20 cellular contexts compared by ENCODE assay signal in the genomic region with DNA sequence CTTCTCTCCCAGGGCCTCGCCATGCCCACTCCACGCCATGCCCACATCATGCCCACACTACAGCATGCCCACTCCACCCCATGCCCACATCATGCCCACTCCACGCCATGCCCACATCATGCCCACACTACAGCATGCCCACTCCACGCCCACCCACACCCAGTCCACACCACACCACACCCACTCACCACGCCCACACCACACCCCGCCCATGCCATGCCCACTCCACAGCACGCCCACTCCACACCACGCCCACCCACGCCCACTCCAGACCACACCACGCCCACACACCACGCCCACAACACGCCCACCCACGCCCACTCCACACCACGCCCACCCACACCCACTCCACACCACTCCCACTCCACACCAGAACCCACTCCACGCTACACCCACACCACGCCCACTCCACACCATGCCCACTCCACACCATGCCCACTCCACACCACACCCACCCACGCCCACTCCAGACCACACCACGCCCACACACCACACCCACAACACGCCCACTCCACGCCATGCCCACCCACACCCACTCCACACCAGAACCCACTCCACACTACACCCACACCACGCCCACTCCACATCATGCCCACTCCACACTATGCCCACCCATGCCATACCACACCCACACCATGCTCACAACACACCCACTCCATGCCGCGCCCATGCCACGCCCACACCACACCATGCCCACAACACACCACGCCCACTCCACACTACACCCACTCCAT.
DNase-seq lines count a peak whose midpoint lies in the region; ATAC-seq and TF ChIP-seq lines count a peak whose summit lies in the region.
"Had no signal": no experiment of that assay in that cellular context is flagged by ENCODE, and none has a peak within 500 bp of the region (broad histone marks: within the 10 kb centered on the region; RNA-seq: fewer than 3 reads in every experiment).

No MANE protein-coding gene starts in this region.

- H3K27me3 ChIP-seq in lung (ENCODE audit: control insufficient read depth, insufficient read depth), result no peaks in the 10 kb centered on the region
- H3K27me3 ChIP-seq: ovary had no signal

- no peak overlapping the region for H3K4me3 Mint-ChIP-seq in activated CD8-positive, alpha-beta T cell treated with anti-CD3 and anti-CD28 coated beads, Interleukin-2, amount 10 ng/mL, durations not matched to agents 7 days and 5 days
- H3K4me3 Mint-ChIP-seq in stimulated activated naive B cell treated with anti-CD40 and anti-IgM and Interleukin-4, amounts not matched to agents 10 μg/mL and 1 μg/mL and 100 μg/mL, for 72 hours, result peak overlapping the region in 1 of 2 donors; percentile 49
- H3K4me3 Mint-ChIP-seq: activated naive CD8-positive, alpha-beta T cell treated with anti-CD3 and anti-CD28 coated beads, Interleukin-2, amount 10 ng/mL, durations not matched to agents 7 days and 5 days; CD4-positive, CD25-positive, alpha-beta regulatory T cell had no signal

- peaks cover 0 to 2% of the 10 kb centered on the region in 2 donors for H3K9me3 ChIP-seq in lung (ENCODE audit: control insufficient read depth in 2 of 2, insufficient read depth in 1 of 2, low read length in 1 of 2)
- H3K9me3 ChIP-seq: mucosa of descending colon, ovary had no signal

- H3K4me3 ChIP-seq in lung, result no peak overlapping the region
- H3K4me3 ChIP-seq: hepatocyte, mucosa of descending colon, ovary, skin epidermis had no signal

- CTCF ChIA-PET in activated CD8-positive, alpha-beta T cell treated with anti-CD3 and anti-CD28 coated beads, Interleukin-2, amount 10 ng/mL, durations not matched to agents 7 days and 5 days (lab: Charles Lee), result no interaction called here

- no peaks in the 10 kb centered on the region for H3K36me3 Mint-ChIP-seq in activated CD8-positive, alpha-beta T cell treated with anti-CD3 and anti-CD28 coated beads, Interleukin-2, amount 10 ng/mL, durations not matched to agents 7 days and 5 days (ENCODE audit: low read depth)
- H3K36me3 Mint-ChIP-seq in stimulated activated naive B cell treated with anti-CD40 and anti-IgM and Interleukin-4, amounts not matched to agents 10 μg/mL and 1 μg/mL and 100 μg/mL, for 72 hours, result peaks cover 0 to 4% of the 10 kb centered on the region in 2 donors
- H3K36me3 Mint-ChIP-seq: activated naive CD8-positive, alpha-beta T cell treated with anti-CD3 and anti-CD28 coated beads, Interleukin-2, amount 10 ng/mL, durations not matched to agents 7 days and 5 days; CD4-positive, CD25-positive, alpha-beta regulatory T cell had no signal

- H3K36me3 ChIP-seq in lung (ENCODE audit: control insufficient read depth in 2 of 2, insufficient read depth in 2 of 2, low read length in 2 of 2), result no peaks in the 10 kb centered on the region
- H3K36me3 ChIP-seq: ovary had no signal

- TF ChIP-seq CTCF in lung (IDR thresholded peaks at IDR 0.05; ENCODE audit: control extremely low read depth, extremely low read depth), result no peak

- no peak overlapping the region for H3K27ac ChIP-seq in lung (ENCODE audit: low read depth in 1 of 2, low read length in 1 of 2)
- H3K27ac ChIP-seq: hepatocyte, ovary, skin epidermis had no signal

- DNase-seq in activated CD8-positive, alpha-beta memory T cell treated with anti-CD3 and anti-CD28 coated beads for 24 hours, result peak; percentile 52
- DNase-seq in activated CD8-positive, alpha-beta memory T cell treated with anti-CD3 and anti-CD28 coated beads, Interleukin-2, amount 50 U/mL, for 4 hours, result no peak
- DNase-seq in activated CD8-positive, alpha-beta T cell treated with anti-CD3 and anti-CD28 coated beads, Interleukin-2, amount 10 ng/mL, durations not matched to agents 7 days and 5 days, result peak; percentile 16
- DNase-seq in lung (ENCODE audit: low spot score) (peak; percentile 26), HT-29 (ENCODE audit: low spot score) (no peak)
- DNase-seq in stimulated activated naive B cell treated with anti-CD40 and anti-IgM and Interleukin-4, amounts not matched to agents 10 μg/mL and 1 μg/mL and 100 μg/mL, for 72 hours, result no peak
- DNase-seq: activated naive CD8-positive, alpha-beta T cell treated with anti-CD3 and anti-CD28 coated beads, Interleukin-2, amount 10 ng/mL, durations not matched to agents 7 days and 5 days; CD4-positive, CD25-positive, alpha-beta regulatory T cell; DMS79 treated with DMSO at 0.1 percent for 48 hours; effector CD4-positive, alpha-beta T cell; KG1; mucosa of descending colon; NCI-H1048; NCI-H82; ovary; stimulated activated naive CD4-positive, alpha-beta T cell had no signal

- 89 to 91% methylated on average over 25 of the region's 25 CpGs for WGBS in lung, 2 donors

- H3K27me3 Mint-ChIP-seq in activated CD8-positive, alpha-beta T cell treated with anti-CD3 and anti-CD28 coated beads, Interleukin-2, amount 10 ng/mL, durations not matched to agents 7 days and 5 days (ENCODE audit: low read depth), result peaks cover 35% of the 10 kb centered on the region
- H3K27me3 Mint-ChIP-seq in stimulated activated naive B cell treated with anti-CD40 and anti-IgM and Interleukin-4, amounts not matched to agents 10 μg/mL and 1 μg/mL and 100 μg/mL, for 72 hours, result peaks cover 12 to 24% of the 10 kb centered on the region in 2 donors

- H3K27ac Mint-ChIP-seq in activated CD8-positive, alpha-beta T cell treated with anti-CD3 and anti-CD28 coated beads, Interleukin-2, amount 10 ng/mL, durations not matched to agents 7 days and 5 days, result no peak overlapping the region
- peak overlapping the region; percentile 89 for H3K27ac Mint-ChIP-seq in stimulated activated naive B cell treated with anti-CD40 and anti-IgM and Interleukin-4, amounts not matched to agents 10 μg/mL and 1 μg/mL and 100 μg/mL, for 72 hours
- H3K27ac Mint-ChIP-seq: activated naive CD8-positive, alpha-beta T cell treated with anti-CD3 and anti-CD28 coated beads, Interleukin-2, amount 10 ng/mL, durations not matched to agents 7 days and 5 days; CD4-positive, CD25-positive, alpha-beta regulatory T cell had no signal

- H3K4me1 Mint-ChIP-seq in activated CD8-positive, alpha-beta T cell treated with anti-CD3 and anti-CD28 coated beads, Interleukin-2, amount 10 ng/mL, durations not matched to agents 7 days and 5 days (ENCODE audit: low read depth), result peaks cover 1% of the 10 kb centered on the region
- H3K4me1 Mint-ChIP-seq in stimulated activated naive B cell treated with anti-CD40 and anti-IgM and Interleukin-4, amounts not matched to agents 10 μg/mL and 1 μg/mL and 100 μg/mL, for 72 hours, result peaks cover 10 to 13% of the 10 kb centered on the region in 2 donors
- H3K4me1 Mint-ChIP-seq: activated naive CD8-positive, alpha-beta T cell treated with anti-CD3 and anti-CD28 coated beads, Interleukin-2, amount 10 ng/mL, durations not matched to agents 7 days and 5 days; CD4-positive, CD25-positive, alpha-beta regulatory T cell had no signal

- no peak for ATAC-seq in activated CD8-positive, alpha-beta T cell treated with anti-CD3 and anti-CD28 coated beads, Interleukin-2, amount 10 ng/mL, durations not matched to agents 7 days and 5 days
- no peak for ATAC-seq in lung (ENCODE audit: insufficient read depth, low FRiP score)
- no peak for ATAC-seq in stimulated activated naive B cell treated with anti-CD40 and anti-IgM and Interleukin-4, amounts not matched to agents 10 μg/mL and 1 μg/mL and 100 μg/mL, for 72 hours (replicated peaks)
- no peak for ATAC-seq in GM18873 (IDR thresholded peaks at IDR 0.05; ENCODE audit: low FRiP score, unreplicated experiment)
- ATAC-seq in HG02798 (IDR thresholded peaks at IDR 0.05; ENCODE audit: poor library complexity, unreplicated experiment), result no peak
- ATAC-seq: mucosa of descending colon had no signal

- H3K4me1 ChIP-seq in lung (ENCODE audit: control insufficient read depth in 2 of 2, insufficient read depth in 2 of 2, low read length in 2 of 2), result peaks cover 0 to 2% of the 10 kb centered on the region in 2 donors

- POLR2A ChIA-PET in activated CD8-positive, alpha-beta T cell treated with anti-CD3 and anti-CD28 coated beads, Interleukin-2, amount 10 ng/mL, durations not matched to agents 7 days and 5 days (lab: Charles Lee), result no interaction called here

- no peaks in the 10 kb centered on the region for H3K9me3 Mint-ChIP-seq in activated CD8-positive, alpha-beta T cell treated with anti-CD3 and anti-CD28 coated beads, Interleukin-2, amount 10 ng/mL, durations not matched to agents 7 days and 5 days (ENCODE audit: insufficient read depth)
- H3K9me3 Mint-ChIP-seq in stimulated activated naive B cell treated with anti-CD40 and anti-IgM and Interleukin-4, amounts not matched to agents 10 μg/mL and 1 μg/mL and 100 μg/mL, for 72 hours, result peaks cover 3 to 5% of the 10 kb centered on the region in 2 donors
- H3K9me3 Mint-ChIP-seq: activated naive CD8-positive, alpha-beta T cell treated with anti-CD3 and anti-CD28 coated beads, Interleukin-2, amount 10 ng/mL, durations not matched to agents 7 days and 5 days; CD4-positive, CD25-positive, alpha-beta regulatory T cell had no signal

Comparison
In these comparisons a context has a peak if more than half of its experiments do, and no peak if none do; other contexts are left out.
1. DNase-seq: peak in activated CD8-positive, alpha-beta memory T cell treated with anti-CD3 and anti-CD28 coated beads for 24 hours (single experiment), activated CD8-positive, alpha-beta T cell treated with anti-CD3 and anti-CD28 coated beads, Interleukin-2, amount 10 ng/mL, durations not matched to agents 7 days and 5 days (single experiment) and lung (single experiment); none in activated CD8-positive, alpha-beta memory T cell treated with anti-CD3 and anti-CD28 coated beads, Interleukin-2, amount 50 U/mL, for 4 hours (single experiment), stimulated activated naive B cell treated with anti-CD40 and anti-IgM and Interleukin-4, amounts not matched to agents 10 μg/mL and 1 μg/mL and 100 μg/mL, for 72 hours (single experiment) and HT-29 (single experiment).